In genomic region chr19:43545981-43546380, GRCh38 we compare ENCODE assay signal across 18 cellular contexts. TPM values are rescaled to one million over a fixed set of nuclear protein-coding genes. Genes with fewer than 3 reads are reported as not detected.
"Had no signal": no experiment of that assay in that cellular context is flagged by ENCODE, and none has a peak within 500 bp of the region (broad histone marks: within the 10 kb centered on the region; RNA-seq: fewer than 3 reads in every experiment).

No MANE protein-coding gene starts in this region.

- H3K27me3 Mint-ChIP-seq: naive B cell; stimulated activated naive CD8-positive, alpha-beta T cell treated with anti-CD3 and anti-CD28 coated beads, Interleukin-15, Interleukin-2, amounts not matched to agents 100 ng/mL and 50 ng/mL, for 24 hours had no signal

- H3K9me3 ChIP-seq: ovary, right atrium auricular region, sigmoid colon, tibial artery, upper lobe of left lung, uterus had no signal

- H2AFZ ChIP-seq: hepatocyte had no signal

- H3K27ac Mint-ChIP-seq: stimulated activated naive CD8-positive, alpha-beta T cell treated with anti-CD3 and anti-CD28 coated beads, Interleukin-15, Interleukin-2, amounts not matched to agents 100 ng/mL and 50 ng/mL, for 24 hours had no signal

- H3K4me3 ChIP-seq: dorsolateral prefrontal cortex, hepatocyte, ovary, right atrium auricular region, sigmoid colon, skin epidermis, tibial artery, upper lobe of left lung, uterus had no signal

- H3K36me3 ChIP-seq: ovary, uterus had no signal

- H3K4me2 ChIP-seq: hepatocyte had no signal

- H3K79me2 ChIP-seq: hepatocyte had no signal

- H3K4me3 Mint-ChIP-seq: naive B cell; stimulated activated naive CD8-positive, alpha-beta T cell treated with anti-CD3 and anti-CD28 coated beads, Interleukin-15, Interleukin-2, amounts not matched to agents 100 ng/mL and 50 ng/mL, for 24 hours had no signal

- DNase-seq: cortex of kidney; dorsolateral prefrontal cortex; effector CD8-positive, alpha-beta T cell; foreskin melanocyte; left colon; mesendoderm; naive B cell; ovary; sigmoid colon; stimulated activated CD4-positive, alpha-beta T cell treated with anti-CD3 and anti-CD28 coated beads, Interleukin-12 subunit alpha, Interleukin-12 subunit beta, amount 100 ng/mL, for 4 hours; tibial artery; upper lobe of left lung; uterus had no signal

- H3K9me3 Mint-ChIP-seq: naive B cell; stimulated activated naive CD8-positive, alpha-beta T cell treated with anti-CD3 and anti-CD28 coated beads, Interleukin-15, Interleukin-2, amounts not matched to agents 100 ng/mL and 50 ng/mL, for 24 hours had no signal

- ATAC-seq: left colon had no signal

- H3K27me3 ChIP-seq: dorsolateral prefrontal cortex, hepatocyte, ovary, right atrium auricular region, sigmoid colon, tibial artery, upper lobe of left lung, uterus had no signal

- H3K4me1 ChIP-seq: right atrium auricular region, sigmoid colon, tibial artery, upper lobe of left lung, uterus had no signal

- H3K27ac ChIP-seq: hepatocyte, ovary, right atrium auricular region, sigmoid colon, tibial artery, upper lobe of left lung, uterus had no signal

- H3K4me1 Mint-ChIP-seq: naive B cell had no signal

RNA-seq across cellular contexts. Expression of gene ZNF575, which starts 13.0 kb away (rescaled TPM):
- total RNA-seq: hepatocyte had no signal
- polyA plus RNA-seq: neural cell had no signal
